Comparison of ENCODE assay signal across 8 cellular contexts in genomic region chr19:18683955-18684641, GRCh38. TPM values are rescaled to one million over a fixed set of nuclear protein-coding genes. Genes with fewer than 3 reads are reported as not detected.
DNase-seq lines count a peak whose midpoint lies in the region; ATAC-seq and TF ChIP-seq lines count a peak whose summit lies in the region.

No MANE protein-coding gene starts in this region.

- peak overlapping the region in 1 of 2 donors; percentile 51 for H3K9ac ChIP-seq in liver (ENCODE audit: low read depth in 1 of 2, low read length in 2 of 2)

- H3K36me3 ChIP-seq in liver (ENCODE audit: control insufficient read depth in 4 of 4, insufficient read depth in 3 of 4, low read depth in 1 of 4, low read length in 3 of 4) = no peaks in the 10 kb centered on the region
- no peaks in the 10 kb centered on the region for H3K36me3 ChIP-seq in upper lobe of right lung

- H3K27ac ChIP-seq in liver (ENCODE audit: low read depth in 1 of 2, low read length in 2 of 2) (peak overlapping the region in 1 of 2 donors; percentile 1), upper lobe of right lung (no peak overlapping the region)

- no peak for TF ChIP-seq RAD21 in liver (IDR thresholded peaks at IDR 0.05)

- DNase-seq in GM12864 (ENCODE audit: low read depth) = no peak
- DNase-seq in activated naive CD8-positive, alpha-beta T cell treated with anti-CD3 and anti-CD28 coated beads, Interleukin-2, amount 50 U/mL, for 24 hours = no peak
- no peak for DNase-seq in upper lobe of right lung
- DNase-seq in stimulated activated CD8-positive, alpha-beta memory T cell treated with anti-CD3 and anti-CD28 coated beads, Interleukin-4, amount 100 ng/mL, for 48 hours = no peak
- DNase-seq in amniotic stem cell (lab: John Stamatoyannopoulos, UW) = no peak
- DNase-seq in HT-29 (ENCODE audit: low spot score) = no peak

- H3K4me3 Mint-ChIP-seq in activated naive CD8-positive, alpha-beta T cell treated with anti-CD3 and anti-CD28 coated beads, Interleukin-2, amount 50 U/mL, for 24 hours = peak overlapping the region; percentile 80

- H3K27me3 ChIP-seq in liver (ENCODE audit: control insufficient read depth in 4 of 4, insufficient read depth in 4 of 4, low read length in 3 of 4) (no peaks in the 10 kb centered on the region), upper lobe of right lung (no peaks in the 10 kb centered on the region)

- TF ChIP-seq CTCF in GM12864 (IDR thresholded peaks at IDR 0.05; ENCODE audit: low read depth, low read length, missing control alignments) = no peak
- no peak for TF ChIP-seq CTCF in liver (IDR thresholded peaks at IDR 0.05; ENCODE audit: low read depth, low read length, missing input control)
- TF ChIP-seq CTCF in upper lobe of right lung (IDR thresholded peaks at IDR 0.05) = no peak

- intact Hi-C loops in upper lobe of right lung (cut with DNase I) = no loop called here

- H3K27me3 Mint-ChIP-seq in activated naive CD8-positive, alpha-beta T cell treated with anti-CD3 and anti-CD28 coated beads, Interleukin-2, amount 50 U/mL, for 24 hours = no peaks in the 10 kb centered on the region

- no peaks in the 10 kb centered on the region for H3K36me3 Mint-ChIP-seq in activated naive CD8-positive, alpha-beta T cell treated with anti-CD3 and anti-CD28 coated beads, Interleukin-2, amount 50 U/mL, for 24 hours (ENCODE audit: low read depth)

- H3K9me3 ChIP-seq in liver (ENCODE audit: control insufficient read depth in 4 of 4, low read length in 3 of 4) (no peaks in the 10 kb centered on the region), upper lobe of right lung (no peaks in the 10 kb centered on the region)

- no peaks in the 10 kb centered on the region for H3K9me3 Mint-ChIP-seq in activated naive CD8-positive, alpha-beta T cell treated with anti-CD3 and anti-CD28 coated beads, Interleukin-2, amount 50 U/mL, for 24 hours

- H3K4me1 Mint-ChIP-seq in activated naive CD8-positive, alpha-beta T cell treated with anti-CD3 and anti-CD28 coated beads, Interleukin-2, amount 50 U/mL, for 24 hours = peaks cover 18% of the 10 kb centered on the region

- H3K4me1 ChIP-seq in liver (ENCODE audit: control insufficient read depth in 4 of 4, insufficient read depth in 4 of 4, low read length in 3 of 4) (peaks cover 2 to 26% (median 14%) of the 10 kb centered on the region in 4 donors), upper lobe of right lung (peaks cover 16% of the 10 kb centered on the region)

- no peak overlapping the region for H3K27ac Mint-ChIP-seq in activated naive CD8-positive, alpha-beta T cell treated with anti-CD3 and anti-CD28 coated beads, Interleukin-2, amount 50 U/mL, for 24 hours

- H3K4me3 ChIP-seq in GM12864 (ENCODE audit: low read depth, low read length) (peak overlapping the region; percentile 66), liver (ENCODE audit: low read depth in 1 of 3, low read length in 3 of 3) (peak overlapping the region; percentile 53 to 81 (median 54)), upper lobe of right lung (peak overlapping the region; percentile 61)

- 21% methylated on average over 16 of the region's 16 CpGs for WGBS in liver

- ATAC-seq in HG02981 (IDR thresholded peaks at IDR 0.05; ENCODE audit: unreplicated experiment) = peak; percentile 11
- ATAC-seq in activated naive CD8-positive, alpha-beta T cell treated with anti-CD3 and anti-CD28 coated beads, Interleukin-2, amount 50 U/mL, for 24 hours = no peak
- no peak for ATAC-seq in upper lobe of right lung

TF ChIP-seq in liver, 16 proteins besides CTCF, POLR2A, EP300 and RAD21:
- TF ChIP-seq RXRA (IDR thresholded peaks at IDR 0.05) (no peak), HNF4A (conservative IDR thresholded peaks at IDR 0.05) (no peak), HNF4G (IDR thresholded peaks at IDR 0.05) (no peak), YY1 (IDR thresholded peaks at IDR 0.05) (no peak), JUND (IDR thresholded peaks at IDR 0.05) (no peak), ZBTB33 (IDR thresholded peaks at IDR 0.05) (no peak), ATF3 (IDR thresholded peaks at IDR 0.05) (no peak), NR2F2 (IDR thresholded peaks at IDR 0.05) (no peak), SP1 (IDR thresholded peaks at IDR 0.05) (no peak), MAX (IDR thresholded peaks at IDR 0.05) (no peak), GABPA (IDR thresholded peaks at IDR 0.05 in 1 of 2, conservative IDR thresholded peaks at IDR 0.05 in 1 of 2) (no peak), TAF1 (conservative IDR thresholded peaks at IDR 0.05) (no peak), FOXA2 (IDR thresholded peaks at IDR 0.05) (no peak), FOXA1 (IDR thresholded peaks at IDR 0.05) (no peak), EGR1 (IDR thresholded peaks at IDR 0.05; ENCODE audit: low read depth in 2 of 2) (no peak)
- TF ChIP-seq, protein P1, sequence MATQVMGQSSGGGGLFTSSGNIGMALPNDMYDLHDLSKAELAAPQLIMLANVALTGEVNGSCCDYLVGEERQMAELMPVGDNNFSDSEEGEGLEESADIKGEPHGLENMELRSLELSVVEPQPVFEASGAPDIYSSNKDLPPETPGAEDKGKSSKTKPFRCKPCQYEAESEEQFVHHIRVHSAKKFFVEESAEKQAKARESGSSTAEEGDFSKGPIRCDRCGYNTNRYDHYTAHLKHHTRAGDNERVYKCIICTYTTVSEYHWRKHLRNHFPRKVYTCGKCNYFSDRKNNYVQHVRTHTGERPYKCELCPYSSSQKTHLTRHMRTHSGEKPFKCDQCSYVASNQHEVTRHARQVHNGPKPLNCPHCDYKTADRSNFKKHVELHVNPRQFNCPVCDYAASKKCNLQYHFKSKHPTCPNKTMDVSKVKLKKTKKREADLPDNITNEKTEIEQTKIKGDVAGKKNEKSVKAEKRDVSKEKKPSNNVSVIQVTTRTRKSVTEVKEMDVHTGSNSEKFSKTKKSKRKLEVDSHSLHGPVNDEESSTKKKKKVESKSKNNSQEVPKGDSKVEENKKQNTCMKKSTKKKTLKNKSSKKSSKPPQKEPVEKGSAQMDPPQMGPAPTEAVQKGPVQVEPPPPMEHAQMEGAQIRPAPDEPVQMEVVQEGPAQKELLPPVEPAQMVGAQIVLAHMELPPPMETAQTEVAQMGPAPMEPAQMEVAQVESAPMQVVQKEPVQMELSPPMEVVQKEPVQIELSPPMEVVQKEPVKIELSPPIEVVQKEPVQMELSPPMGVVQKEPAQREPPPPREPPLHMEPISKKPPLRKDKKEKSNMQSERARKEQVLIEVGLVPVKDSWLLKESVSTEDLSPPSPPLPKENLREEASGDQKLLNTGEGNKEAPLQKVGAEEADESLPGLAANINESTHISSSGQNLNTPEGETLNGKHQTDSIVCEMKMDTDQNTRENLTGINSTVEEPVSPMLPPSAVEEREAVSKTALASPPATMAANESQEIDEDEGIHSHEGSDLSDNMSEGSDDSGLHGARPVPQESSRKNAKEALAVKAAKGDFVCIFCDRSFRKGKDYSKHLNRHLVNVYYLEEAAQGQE (IDR thresholded peaks at IDR 0.05) = no peak

RNA-seq across cellular contexts. Expression of gene CRTC1, which starts 0.6 kb away (rescaled TPM):
- total RNA-seq in liver (1 to 10 TPM; 1.5 to 2.2 TPM), upper lobe of right lung (13.8 TPM)
- polyA plus RNA-seq in liver = 1 to 10 TPM; 1.5 to 3.5 TPM
- total RNA-seq in HT-29 (2014; rRNA removed; shearing (Covaris generic)) = 4.1 and 4.7 TPM in 2 replicates

RNA-seq across cellular contexts. Expression of gene KLHL26, which starts 47.3 kb away (rescaled TPM):
- total RNA-seq in liver (1 to 10 TPM; 2.4 to 5.9 TPM), upper lobe of right lung (11.8 TPM)
- polyA plus RNA-seq in liver = 1 to 10 TPM; 2.3 to 2.4 TPM
- 4.5 and 5.9 TPM in 2 replicates for total RNA-seq in HT-29 (2014; rRNA removed; shearing (Covaris generic))
